8 cellular contexts compared by ENCODE assay signal in genomic region chr1:91569411-91570104, GRCh38.
DNase-seq lines count a peak whose midpoint lies in the region; ATAC-seq, FAIRE-seq and TF ChIP-seq lines count a peak whose summit lies in the region.

No MANE protein-coding gene starts in this region.

- peaks cover 2% of the 10 kb centered on the region for H3K36me3 Mint-ChIP-seq in activated naive CD4-positive, alpha-beta T cell treated with anti-CD3 and anti-CD28 coated beads, Interleukin-2, amount 50 U/mL, for 24 hours
- no peaks in the 10 kb centered on the region for H3K36me3 Mint-ChIP-seq in type B pancreatic cell

- DNase-seq in activated naive CD4-positive, alpha-beta T cell treated with anti-CD3 and anti-CD28 coated beads, Interleukin-2, amount 50 U/mL, for 16 hours, result no peak
- DNase-seq in astrocyte of the spinal cord (ENCODE audit: low read depth, low spot score) (peak; percentile 83), kidney tubule cell (ENCODE audit: low spot score) (peak; percentile 97), urothelium cell line (ENCODE audit: low spot score) (peak; percentile 81), type B pancreatic cell (ENCODE audit: extremely low spot score, unreplicated experiment) (no peak), substantia nigra (lab: John Stamatoyannopoulos, UW) (no peak)

- in situ Hi-C loops in astrocyte of the spinal cord (cut with HindIII; ENCODE audit: low sequenced_read_pairs), result no loop called here

- H3K4me3 ChIP-seq in astrocyte of the spinal cord (ENCODE audit: low read depth, low read length), result no peak overlapping the region

- no peak for TF ChIP-seq CTCF in astrocyte of the spinal cord (IDR thresholded peaks at IDR 0.05; ENCODE audit: low read depth, low read length)
- no peak for TF ChIP-seq CTCF in type B pancreatic cell (conservative IDR thresholded peaks at IDR 0.05)

- FAIRE-seq in urothelium cell line (lab: Jason Lieb, UNC), result no peak

- peaks cover 4% of the 10 kb centered on the region for H3K9me3 Mint-ChIP-seq in activated naive CD4-positive, alpha-beta T cell treated with anti-CD3 and anti-CD28 coated beads, Interleukin-2, amount 50 U/mL, for 24 hours
- H3K9me3 Mint-ChIP-seq in type B pancreatic cell, result peaks cover 8% of the 10 kb centered on the region

- no peak overlapping the region for H3K4me3 Mint-ChIP-seq in activated naive CD4-positive, alpha-beta T cell treated with anti-CD3 and anti-CD28 coated beads, Interleukin-2, amount 50 U/mL, for 24 hours
- no peak overlapping the region for H3K4me3 Mint-ChIP-seq in type B pancreatic cell

- peak overlapping the region; percentile 79 for H3K27ac Mint-ChIP-seq in activated naive CD4-positive, alpha-beta T cell treated with anti-CD3 and anti-CD28 coated beads, Interleukin-2, amount 50 U/mL, for 24 hours
- H3K27ac Mint-ChIP-seq in type B pancreatic cell, result no peak overlapping the region

- no peak for ATAC-seq in GM21528 (IDR thresholded peaks at IDR 0.05; ENCODE audit: low FRiP score, unreplicated experiment)

- peaks cover 25% of the 10 kb centered on the region for H3K4me1 Mint-ChIP-seq in activated naive CD4-positive, alpha-beta T cell treated with anti-CD3 and anti-CD28 coated beads, Interleukin-2, amount 50 U/mL, for 24 hours
- peaks cover 13% of the 10 kb centered on the region for H3K4me1 Mint-ChIP-seq in type B pancreatic cell (ENCODE audit: unreplicated experiment)

- no peak overlapping the region for H3K27ac ChIP-seq in substantia nigra (ENCODE audit: low read depth, low read length, poor library complexity, severe bottlenecking)

- H3K27me3 Mint-ChIP-seq in activated naive CD4-positive, alpha-beta T cell treated with anti-CD3 and anti-CD28 coated beads, Interleukin-2, amount 50 U/mL, for 24 hours, result no peaks in the 10 kb centered on the region
- no peaks in the 10 kb centered on the region for H3K27me3 Mint-ChIP-seq in type B pancreatic cell

Comparison
In these comparisons a context has a peak if more than half of its experiments do, and no peak if none do; other contexts are left out.
1. DNase-seq: peak in astrocyte of the spinal cord (single experiment), kidney tubule cell (single experiment) and urothelium cell line (single experiment); none in activated naive CD4-positive, alpha-beta T cell treated with anti-CD3 and anti-CD28 coated beads, Interleukin-2, amount 50 U/mL, for 16 hours (single experiment), type B pancreatic cell (single experiment) and substantia nigra (0 of 49).